8 cellular contexts compared by ENCODE assay signal in the genomic region with DNA sequence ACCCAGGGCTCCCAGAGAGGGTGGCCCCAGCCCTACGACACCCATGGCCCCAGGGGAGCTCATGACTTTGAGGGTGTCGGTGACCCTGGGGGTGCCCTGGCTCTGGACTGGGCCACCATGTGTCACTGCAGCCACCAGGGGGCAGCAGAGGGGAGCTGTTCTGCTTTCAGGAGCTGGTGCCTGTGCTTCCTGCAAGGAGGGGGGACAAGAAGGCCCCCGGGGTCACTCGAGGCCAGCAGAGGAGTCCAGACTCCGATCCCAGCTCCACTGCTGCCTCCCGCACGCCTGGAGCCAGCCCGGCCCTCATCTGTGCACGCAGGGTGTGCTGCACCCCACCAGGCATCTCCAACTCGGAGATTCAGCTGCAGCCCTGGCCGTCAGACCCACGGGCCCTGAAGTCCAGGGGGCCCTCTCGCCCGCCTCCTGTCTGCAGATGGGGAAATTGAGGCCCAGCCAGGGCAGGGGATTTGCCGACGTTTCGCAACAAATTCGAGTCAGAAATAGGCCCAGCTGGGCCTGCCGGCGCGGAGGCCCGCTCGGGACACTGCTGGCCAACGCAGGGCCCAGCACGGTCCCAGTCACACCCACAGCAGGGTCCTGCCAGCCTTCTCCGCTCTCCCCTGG. TPM values are rescaled to one million over a fixed set of nuclear protein-coding genes. Genes with fewer than 3 reads are reported as not detected.
DNase-seq lines count a peak whose midpoint lies in the region; ATAC-seq and TF ChIP-seq lines count a peak whose summit lies in the region.

No MANE protein-coding gene starts in this region.

- no TSS peak for BruUV-seq in OCI-LY7 (replicated peaks; lab: Mats Ljungman, UMichigan)

- CTCF ChIA-PET in HEK293T (lab: Yijun Ruan, JAX) = interaction anchor here (0.6 to 4.5 kb wide), 31 partner anchors 8 to 390 kb away, joined by 3 to 113 read pairs (median 4); no protein-coding TSS in a partner anchor
- CTCF ChIA-PET in OCI-LY7 (lab: Charles Lee; ENCODE audit: unreplicated experiment) = interaction anchor here (0.5 to 2.2 kb wide), 9 partner anchors 10 to 797 kb away, joined by 3 to 18 read pairs (median 4); no protein-coding TSS in a partner anchor

- POLR2A ChIA-PET in HEK293T (lab: Yijun Ruan, JAX) (interaction anchor here (1.0 to 3.6 kb wide), 4 partner anchors 30 to 110 kb away, joined by 4 to 38 read pairs (median 12); no protein-coding TSS in a partner anchor), OCI-LY7 (lab: Charles Lee) (interaction anchor here (0.9 kb wide), 1 partner anchor 27 kb away, joined by 3 read pairs; no protein-coding TSS in a partner anchor)

- no peak for ATAC-seq in HG03432 (IDR thresholded peaks at IDR 0.05; ENCODE audit: unreplicated experiment)

- DNase-seq in HEK293T (ENCODE audit: extremely low spot score) (peak; percentile 81), OCI-LY7 (ENCODE audit: low spot score) (peak; percentile 83), activated T-cell treated with anti-CD3 and anti-CD28 coated beads for 4 hours (peak; percentile 85), epithelial cell of esophagus (ENCODE audit: low read depth) (peak; percentile 87), mucosa of gallbladder (ENCODE audit: low spot score) (peak; percentile 92)
- peak; percentile 77 to 80 for DNase-seq in stimulated activated CD8-positive, alpha-beta memory T cell treated with anti-CD3 and anti-CD28 coated beads, Interleukin-2, amount 100 ng/mL, for 1 hour (ENCODE audit: low read depth in 2 of 2)

- H3K27ac ChIP-seq in BLaER1 = peak overlapping the region; percentile 79
- no peak overlapping the region for H3K27ac ChIP-seq in OCI-LY7 (ENCODE audit: low read depth, low read length, poor library complexity, severe bottlenecking)

- H3K4me3 ChIP-seq in BLaER1 = peak overlapping the region; percentile 38; the same call in 1 of the 2 replicates
- H3K4me3 ChIP-seq in OCI-LY7 (ENCODE audit: low read depth, low read length, poor library complexity, severe bottlenecking) = no peak overlapping the region
- peak overlapping the region; percentile 8 for H3K4me3 ChIP-seq in epithelial cell of esophagus (ENCODE audit: low read length)

- TF ChIP-seq CTCF in OCI-LY7 (conservative IDR thresholded peaks at IDR 0.05; ENCODE audit: low read length) = peak; percentile 94
- peak; percentile 86 for TF ChIP-seq CTCF in epithelial cell of esophagus (IDR thresholded peaks at IDR 0.05; ENCODE audit: insufficient read depth, low read depth, low read length, missing control alignments)

- H3K36me3 ChIP-seq in BLaER1 (no peaks in the 10 kb centered on the region), OCI-LY7 (ENCODE audit: insufficient read depth, low read length) (no peaks in the 10 kb centered on the region)

- intact Hi-C loops in OCI-LY7 (cut with micrococcal nuclease; ENCODE audit: unreplicated experiment) = loop anchor here (1.0 kb wide), 2 partner anchors 30 to 110 kb away; no protein-coding TSS in a partner anchor

- peak overlapping the region; percentile 50; the same call in 1 of the 2 replicates for H2AFZ ChIP-seq in OCI-LY7 (ENCODE audit: low read length)

- H3K4me2 ChIP-seq in BLaER1 = peak overlapping the region; percentile 94
- peak overlapping the region; percentile 4; the same call in 1 of the 2 replicates for H3K4me2 ChIP-seq in OCI-LY7 (ENCODE audit: low read length)

- no peaks in the 10 kb centered on the region for H4K20me1 ChIP-seq in BLaER1
- H4K20me1 ChIP-seq in OCI-LY7 (ENCODE audit: insufficient read depth, low read length) = no peaks in the 10 kb centered on the region

- H3K79me2 ChIP-seq in OCI-LY7 (ENCODE audit: insufficient read depth, low read depth, low read length) = no peaks in the 10 kb centered on the region

- H3K4me1 ChIP-seq in BLaER1 = peaks cover 64% of the 10 kb centered on the region
- H3K4me1 ChIP-seq in OCI-LY7 (ENCODE audit: insufficient read depth, low read length, poor library complexity, severe bottlenecking) = peaks cover 13% of the 10 kb centered on the region

- peaks cover 6% of the 10 kb centered on the region; the same call in 1 of the 2 replicates for H3K9me3 ChIP-seq in BLaER1
- peaks cover 4% of the 10 kb centered on the region; the same call in 1 of the 2 replicates for H3K9me3 ChIP-seq in OCI-LY7 (ENCODE audit: low read length)

- H3K9ac ChIP-seq in BLaER1 = peak overlapping the region; percentile 71

- H3K9me2 ChIP-seq in OCI-LY7 (ENCODE audit: insufficient read depth, low read length) = no peaks in the 10 kb centered on the region

- H3K27me3 ChIP-seq in BLaER1 = no peaks in the 10 kb centered on the region

TF ChIP-seq in HEK293T, 16 proteins besides CTCF, POLR2A, EP300 and RAD21:
- TF ChIP-seq FOXM1 (IDR thresholded peaks at IDR 0.05; ENCODE audit: borderline replicate concordance) (peak; percentile 63; the same call in 1 of the 2 replicates), HDGF (IDR thresholded peaks at IDR 0.05; ENCODE audit: borderline replicate concordance) (no peak)
TF ChIP-seq in HEK293T: peak in this region for 1.

RNA-seq across cellular contexts. Expression of a gene that starts 29.5 kb away (rescaled TPM):
- total RNA-seq in OCI-LY7 (2014; rRNA removed; shearing (Covaris generic)) = not detected in 2 replicates
- total RNA-seq in OCI-LY7 (2022) (not detected in 2 replicates), mucosa of gallbladder (22.1 TPM)

Comparison
In these comparisons a context has a peak if more than half of its experiments do, and no peak if none do; other contexts are left out.
1. RNA of a gene that starts 29.5 kb away (total RNA-seq): 22.1 TPM in mucosa of gallbladder (single experiment); not detected in OCI-LY7; every median in the first group is over 10 times any median in the second.
2. Peak in every context shown above with its lines, with median percentiles within 50 percentile points of each other: DNase-seq.